8 cellular contexts compared by ENCODE assay signal in the genomic region with DNA sequence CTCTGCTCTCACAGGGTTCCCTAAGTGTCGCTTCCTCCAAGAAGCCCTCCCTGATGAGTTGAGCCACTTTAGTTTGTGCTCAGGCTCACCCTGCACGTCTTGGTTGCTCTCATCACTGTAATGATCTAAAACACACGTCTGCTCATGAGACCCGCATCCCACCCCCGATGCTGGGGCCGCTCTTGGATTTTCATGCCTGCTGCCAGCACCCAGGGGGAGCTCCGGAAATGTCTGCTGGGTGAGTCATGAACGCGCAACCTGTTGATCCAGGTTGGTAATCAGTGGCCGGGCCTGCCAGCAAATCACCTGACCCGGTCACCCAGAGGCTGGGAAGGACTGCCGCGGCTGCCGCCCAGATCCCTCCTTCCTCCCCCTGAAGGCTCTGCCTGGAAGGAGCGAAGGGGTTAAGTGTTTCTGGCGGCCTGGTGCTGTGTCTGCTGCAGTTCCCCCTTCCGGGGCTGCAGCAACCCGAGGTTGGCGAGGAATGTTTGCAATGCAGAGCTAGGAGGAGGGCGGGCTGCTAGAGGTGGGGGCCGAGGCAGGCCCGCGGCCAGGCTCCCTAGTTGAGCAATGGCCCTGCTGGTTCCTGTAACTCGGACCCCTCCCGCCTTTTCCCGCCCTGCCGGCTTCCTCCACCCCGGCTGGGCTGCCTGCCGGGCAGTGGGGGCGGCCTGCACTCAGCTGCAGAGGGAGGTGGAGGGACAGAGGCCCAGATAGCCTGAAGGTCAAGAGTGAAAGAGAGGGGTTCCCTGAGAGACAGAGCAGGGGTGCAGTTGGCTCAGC.
A peak's percentile ranks its signal among the peaks of the same experiment; 100 is the strongest.
DNase-seq lines count a peak whose midpoint lies in the region; ATAC-seq, FAIRE-seq and TF ChIP-seq lines count a peak whose summit lies in the region.

No MANE protein-coding gene starts in this region.

- no peaks in the 10 kb centered on the region for H3K79me2 ChIP-seq in neural cell (replicated peaks; ENCODE audit: insufficient read depth, low read length)

- DNase-seq in GF-D8 (lab: John Stamatoyannopoulos, UW), result peak; percentile 71
- peak; percentile 96 for DNase-seq in NCI-H2196 treated with DMSO at 0.1 percent for 48 hours (lab: John Stamatoyannopoulos, UW; ENCODE audit: unreplicated experiment)
- DNase-seq in frontal cortex (ENCODE audit: low spot score in 2 of 2), result peak; percentile 54 to 62
- no peak for DNase-seq in D721Med (ENCODE audit: insufficient read length, low spot score)
- DNase-seq in OCI-M2 (lab: John Stamatoyannopoulos, UW; ENCODE audit: unreplicated experiment), result no peak

- H3K9ac ChIP-seq in neural cell (ENCODE audit: low read length), result peak overlapping the region; percentile 54

- no peak for TF ChIP-seq EP300 in neural cell (conservative IDR thresholded peaks at IDR 0.05; ENCODE audit: poor library complexity, severe bottlenecking)

- TF ChIP-seq RAD21 in neural cell (conservative IDR thresholded peaks at IDR 0.05), result no peak

- peak overlapping the region; percentile 8 for H2AFZ ChIP-seq in neural cell (ENCODE audit: low read depth, low read length)

- peak overlapping the region; percentile 44 for H3K27ac Mint-ChIP-seq in activated naive CD4-positive, alpha-beta T cell treated with anti-CD3 and anti-CD28 coated beads, Interleukin-2, amount 50 U/mL, for 24 hours

- peak overlapping the region; percentile 73 for H3K4me3 Mint-ChIP-seq in activated naive CD4-positive, alpha-beta T cell treated with anti-CD3 and anti-CD28 coated beads, Interleukin-2, amount 50 U/mL, for 24 hours

- no peaks in the 10 kb centered on the region for H3K9me3 ChIP-seq in neural cell (ENCODE audit: low read length)

- no peaks in the 10 kb centered on the region for H4K20me1 ChIP-seq in neural cell (ENCODE audit: insufficient read depth)

- no peaks in the 10 kb centered on the region for H3K9me2 ChIP-seq in neural cell (ENCODE audit: insufficient read depth, low read length)

- H3K27me3 Mint-ChIP-seq in activated naive CD4-positive, alpha-beta T cell treated with anti-CD3 and anti-CD28 coated beads, Interleukin-2, amount 50 U/mL, for 24 hours, result no peaks in the 10 kb centered on the region

- H3K4me3 ChIP-seq in neural cell (ENCODE audit: low read length), result peak overlapping the region; percentile 52

- no peaks in the 10 kb centered on the region for H3K9me3 Mint-ChIP-seq in activated naive CD4-positive, alpha-beta T cell treated with anti-CD3 and anti-CD28 coated beads, Interleukin-2, amount 50 U/mL, for 24 hours

- no peak overlapping the region for H3K27ac ChIP-seq in neural cell (ENCODE audit: low read length)

- H3K4me2 ChIP-seq in neural cell (ENCODE audit: low read length), result no peak overlapping the region

- peaks cover 26% of the 10 kb centered on the region for H3K4me1 Mint-ChIP-seq in activated naive CD4-positive, alpha-beta T cell treated with anti-CD3 and anti-CD28 coated beads, Interleukin-2, amount 50 U/mL, for 24 hours

- TF ChIP-seq CTCF in neural cell (IDR thresholded peaks at IDR 0.05; ENCODE audit: poor library complexity, severe bottlenecking) (no peak), D721Med (IDR thresholded peaks at IDR 0.05; ENCODE audit: insufficient read depth, missing control alignments) (no peak)

- H3F3A ChIP-seq in neural cell (ENCODE audit: insufficient read depth, low read length, poor library complexity, severe bottlenecking), result no peaks in the 10 kb centered on the region

- FAIRE-seq in frontal cortex (lab: Jason Lieb, UNC), result no peak
- FAIRE-seq in D721Med (lab: Jason Lieb, UNC), result no peak

- no peaks in the 10 kb centered on the region for H3K36me3 ChIP-seq in neural cell (ENCODE audit: insufficient read depth, low read length)

- H3K27me3 ChIP-seq in neural cell (ENCODE audit: insufficient read depth, low read depth, low read length), result no peaks in the 10 kb centered on the region

- no peaks in the 10 kb centered on the region for H3K36me3 Mint-ChIP-seq in activated naive CD4-positive, alpha-beta T cell treated with anti-CD3 and anti-CD28 coated beads, Interleukin-2, amount 50 U/mL, for 24 hours

- ATAC-seq in GM21529 (IDR thresholded peaks at IDR 0.05; ENCODE audit: unreplicated experiment), result no peak

TF ChIP-seq in neural cell, 6 proteins besides CTCF, POLR2A, EP300 and RAD21:
- TF ChIP-seq TAF1 (IDR thresholded peaks at IDR 0.05; ENCODE audit: low read depth), result no peak
- TF ChIP-seq SMC3 (conservative IDR thresholded peaks at IDR 0.05; ENCODE audit: poor library complexity), result no peak
- no peak for TF ChIP-seq POLR2AphosphoS5 (IDR thresholded peaks at IDR 0.05)
- no peak for TF ChIP-seq MXI1 (conservative IDR thresholded peaks at IDR 0.05; ENCODE audit: poor library complexity, severe bottlenecking)
- no peak for TF ChIP-seq REST (IDR thresholded peaks at IDR 0.05; ENCODE audit: borderline replicate concordance)
- TF ChIP-seq EZH2 (IDR thresholded peaks at IDR 0.05; ENCODE audit: borderline replicate concordance, insufficient read depth, low read length, poor library complexity, severe bottlenecking), result no peak

Comparison
In these comparisons a context has a peak if more than half of its experiments do, and no peak if none do; other contexts are left out.
1. DNase-seq: peak in GF-D8 (single experiment), NCI-H2196 treated with DMSO at 0.1 percent for 48 hours (single experiment) and frontal cortex (2 of 2); none in D721Med (single experiment) and OCI-M2 (single experiment).